Comparison of ENCODE assay signal across 1 cellular context in genomic region chr7:43729214-43729923, GRCh38.
TF ChIP-seq lines count a peak whose summit lies in the region.

COA1 (minus strand) TSS chr7:43729523; CDS start chr7:43648614, 80,909 bp downstream.

TF ChIP-seq in HepG2, 621 proteins besides CTCF, POLR2A, EP300 and RAD21 (continued from another document and continues in another):
- TF ChIP-seq ZBTB43 (CRISPR knock-in tag; conservative IDR thresholded peaks at IDR 0.05), result peak; percentile 55; the same call in 1 of the 2 replicates
- TF ChIP-seq NFYB (CRISPR knock-in tag; IDR thresholded peaks at IDR 0.05), result no peak
- peak; percentile 73; the same call in 1 of the 2 replicates for TF ChIP-seq ZNF788 (CRISPR knock-in tag; IDR thresholded peaks at IDR 0.05; ENCODE audit: borderline replicate concordance)
- TF ChIP-seq MAF1 (CRISPR knock-in tag; IDR thresholded peaks at IDR 0.05; ENCODE audit: borderline replicate concordance), result no peak
- TF ChIP-seq GPN1 (CRISPR knock-in tag; IDR thresholded peaks at IDR 0.05; ENCODE audit: borderline replicate concordance), result no peak
- no peak for TF ChIP-seq NFKBIZ (CRISPR knock-in tag; IDR thresholded peaks at IDR 0.05)
- TF ChIP-seq RXRB (CRISPR knock-in tag; IDR thresholded peaks at IDR 0.05; ENCODE audit: borderline replicate concordance), result peak; percentile 45; the same call in 1 of the 2 replicates
- no peak; the same call in 1 of the 2 replicates for TF ChIP-seq NAIF1 (CRISPR knock-in tag; IDR thresholded peaks at IDR 0.05; ENCODE audit: borderline replicate concordance)
- peak; percentile 59; the same call in 1 of the 2 replicates for TF ChIP-seq HOXA9 (CRISPR knock-in tag; IDR thresholded peaks at IDR 0.05; ENCODE audit: borderline replicate concordance)
- 0 out of 2 replicates have a peak, but pooled peaks have one; percentile 48 for TF ChIP-seq RORA (CRISPR knock-in tag; IDR thresholded peaks at IDR 0.05)
- TF ChIP-seq ZNF766 (CRISPR knock-in tag; IDR thresholded peaks at IDR 0.05; ENCODE audit: borderline replicate concordance), result peak; percentile 85; the same call in 1 of the 2 replicates
- TF ChIP-seq POLR2G (IDR thresholded peaks at IDR 0.05; ENCODE audit: low read depth, low read length), result peak; percentile 97
- TF ChIP-seq ZNF547 (CRISPR knock-in tag; IDR thresholded peaks at IDR 0.05), result peak; percentile 50; the same call in 1 of the 2 replicates
- TF ChIP-seq NCOR1 (IDR thresholded peaks at IDR 0.05; ENCODE audit: borderline replicate concordance, low read length), result 0 out of 2 replicates have a peak, but pooled peaks have one; percentile 15
- peak; percentile 84; the same call in 1 of the 2 replicates for TF ChIP-seq ZNF136 (CRISPR knock-in tag; IDR thresholded peaks at IDR 0.05; ENCODE audit: low read depth)
- TF ChIP-seq ZFP90 (CRISPR knock-in tag; IDR thresholded peaks at IDR 0.05; ENCODE audit: borderline replicate concordance), result peak; percentile 93
- no peak for TF ChIP-seq NR1H2 (CRISPR knock-in tag; IDR thresholded peaks at IDR 0.05; ENCODE audit: borderline replicate concordance, low read depth)
- TF ChIP-seq ISL2 (CRISPR knock-in tag; IDR thresholded peaks at IDR 0.05), result peak; percentile 55
- peak; percentile 77; the same call in 1 of the 2 replicates for TF ChIP-seq ZSCAN29 (CRISPR knock-in tag; conservative IDR thresholded peaks at IDR 0.05)
- no peak for TF ChIP-seq PAX8 (CRISPR knock-in tag; IDR thresholded peaks at IDR 0.05; ENCODE audit: borderline replicate concordance)
- TF ChIP-seq NFE2L1 (CRISPR knock-in tag; IDR thresholded peaks at IDR 0.05; ENCODE audit: borderline replicate concordance), result no peak
- no peak for TF ChIP-seq TFAP4 (IDR thresholded peaks at IDR 0.05; ENCODE audit: borderline replicate concordance, low read depth)
- TF ChIP-seq SOX6 (IDR thresholded peaks at IDR 0.05), result no peak
- TF ChIP-seq SOX6 (CRISPR knock-in tag; IDR thresholded peaks at IDR 0.05), result peak; percentile 66
- TF ChIP-seq FOXK2 (IDR thresholded peaks at IDR 0.05), result no peak
- peak; percentile 74; the same call in 1 of the 2 replicates for TF ChIP-seq ZNF780A (CRISPR knock-in tag; IDR thresholded peaks at IDR 0.05)
- TF ChIP-seq FIP1L1 (IDR thresholded peaks at IDR 0.05; ENCODE audit: borderline replicate concordance, insufficient read depth, low read depth, low read length), result no peak
- TF ChIP-seq GLMP (CRISPR knock-in tag; IDR thresholded peaks at IDR 0.05; ENCODE audit: borderline replicate concordance), result no peak
- TF ChIP-seq MED8 (CRISPR knock-in tag; IDR thresholded peaks at IDR 0.05; ENCODE audit: insufficient replicate concordance), result peak; percentile 93
- peak; percentile 70; the same call in 1 of the 2 replicates for TF ChIP-seq HDAC2 (CRISPR knock-in tag; IDR thresholded peaks at IDR 0.05)
- TF ChIP-seq ZNF329 (CRISPR knock-in tag; IDR thresholded peaks at IDR 0.05; ENCODE audit: low read depth), result peak; percentile 67
- peak; percentile 98 for TF ChIP-seq ASH2L (IDR thresholded peaks at IDR 0.05; ENCODE audit: insufficient read length, low read depth, low read length)
- TF ChIP-seq AGO2 (optimal IDR thresholded peaks at IDR 0.05; ENCODE audit: low read depth, low read length), result peak; percentile 47
- peak; percentile 30; the same call in 1 of the 2 replicates for TF ChIP-seq ETV6 (CRISPR knock-in tag; conservative IDR thresholded peaks at IDR 0.05)
- TF ChIP-seq ZNF776 (CRISPR knock-in tag; IDR thresholded peaks at IDR 0.05), result no peak; the same call in 1 of the 2 replicates
- peak; percentile 64; the same call in 1 of the 2 replicates for TF ChIP-seq ZNF670 (CRISPR knock-in tag; IDR thresholded peaks at IDR 0.05; ENCODE audit: borderline replicate concordance)
- no peak for TF ChIP-seq ZNF879 (CRISPR knock-in tag; IDR thresholded peaks at IDR 0.05)
- TF ChIP-seq ZNF850 (CRISPR knock-in tag; conservative IDR thresholded peaks at IDR 0.05), result 0 out of 2 replicates have a peak, but pooled peaks have one; percentile 54
- TF ChIP-seq PATZ1 (CRISPR knock-in tag; IDR thresholded peaks at IDR 0.05), result peak; percentile 42; the same call in 1 of the 2 replicates
- TF ChIP-seq HINFP (CRISPR knock-in tag; IDR thresholded peaks at IDR 0.05; ENCODE audit: low read depth), result peak; percentile 73; the same call in 1 of the 2 replicates
- TF ChIP-seq CREB3 (CRISPR knock-in tag; IDR thresholded peaks at IDR 0.05), result no peak
- TF ChIP-seq NONO (IDR thresholded peaks at IDR 0.05), result no peak
- TF ChIP-seq NONO (CRISPR knock-in tag; conservative IDR thresholded peaks at IDR 0.05), result peak; percentile 69
- peak; percentile 59; the same call in 1 of the 2 replicates for TF ChIP-seq ZBTB25 (CRISPR knock-in tag; IDR thresholded peaks at IDR 0.05)
- peak; percentile 43; the same call in 1 of the 2 replicates for TF ChIP-seq ZNF367 (CRISPR knock-in tag; IDR thresholded peaks at IDR 0.05; ENCODE audit: borderline replicate concordance)
- TF ChIP-seq HNF1A (IDR thresholded peaks at IDR 0.05; ENCODE audit: low read depth), result 0 out of 2 replicates have a peak, but pooled peaks have one; percentile 9
- TF ChIP-seq HNF1A (CRISPR knock-in tag; IDR thresholded peaks at IDR 0.05; ENCODE audit: borderline replicate concordance), result peak; percentile 44; the same call in 1 of the 2 replicates
- TF ChIP-seq AGO1 (IDR thresholded peaks at IDR 0.05; ENCODE audit: low read depth, low read length, poor library complexity, severe bottlenecking), result peak; percentile 41
- peak; percentile 93 for TF ChIP-seq GMEB1 (CRISPR knock-in tag; IDR thresholded peaks at IDR 0.05; ENCODE audit: borderline replicate concordance)
